In genomic region chrX:14027511-14028019, GRCh38 we compare ENCODE assay signal across 8 cellular contexts. TPM values are rescaled to one million over a fixed set of nuclear protein-coding genes. Genes with fewer than 3 reads are reported as not detected.
DNase-seq lines count a peak whose midpoint lies in the region; ATAC-seq and TF ChIP-seq lines count a peak whose summit lies in the region.

No MANE protein-coding gene starts in this region.

- no peaks in the 10 kb centered on the region for H3K9me3 Mint-ChIP-seq in T-helper 1 cell treated with Interleukin-12 subunit alpha and Interleukin-12 subunit beta and Interleukin-4 antibody, amounts not matched to agents 30 μg/mL and 1 μg/mL, for 36 hours
- peaks cover 0 to 6% (median 4%) of the 10 kb centered on the region in 7 donors for H3K9me3 Mint-ChIP-seq in CD14-positive monocyte

- H3K27ac Mint-ChIP-seq in T-helper 1 cell treated with Interleukin-12 subunit alpha and Interleukin-12 subunit beta and Interleukin-4 antibody, amounts not matched to agents 30 μg/mL and 1 μg/mL, for 36 hours: peak overlapping the region; percentile 63
- peak overlapping the region in 1 of 7 donors; percentile 48 for H3K27ac Mint-ChIP-seq in CD14-positive monocyte

- H3K27me3 Mint-ChIP-seq in T-helper 1 cell treated with Interleukin-12 subunit alpha and Interleukin-12 subunit beta and Interleukin-4 antibody, amounts not matched to agents 30 μg/mL and 1 μg/mL, for 36 hours (ENCODE audit: low read depth): no peaks in the 10 kb centered on the region
- peaks cover 0 to 38% (median 1%) of the 10 kb centered on the region in 3 donors for H3K27me3 Mint-ChIP-seq in CD14-positive monocyte (ENCODE audit: low read depth in 3 of 3)

- no peak overlapping the region for H3K4me3 Mint-ChIP-seq in T-helper 1 cell treated with Interleukin-12 subunit alpha and Interleukin-12 subunit beta and Interleukin-4 antibody, amounts not matched to agents 30 μg/mL and 1 μg/mL, for 36 hours
- no peak overlapping the region for H3K4me3 Mint-ChIP-seq in CD14-positive monocyte

- peaks cover 24% of the 10 kb centered on the region for H3K4me1 Mint-ChIP-seq in T-helper 1 cell treated with Interleukin-12 subunit alpha and Interleukin-12 subunit beta and Interleukin-4 antibody, amounts not matched to agents 30 μg/mL and 1 μg/mL, for 36 hours (ENCODE audit: low read depth)
- peaks cover 17% of the 10 kb centered on the region for H3K4me1 Mint-ChIP-seq in CD14-positive monocyte

- H3K36me3 Mint-ChIP-seq in T-helper 1 cell treated with Interleukin-12 subunit alpha and Interleukin-12 subunit beta and Interleukin-4 antibody, amounts not matched to agents 30 μg/mL and 1 μg/mL, for 36 hours (ENCODE audit: low read depth): peaks cover 4% of the 10 kb centered on the region
- peaks cover 0 to 1% of the 10 kb centered on the region in 2 donors for H3K36me3 Mint-ChIP-seq in CD14-positive monocyte

- TF ChIP-seq CTCF in CD14-positive monocyte (IDR thresholded peaks at IDR 0.05): no peak

- ATAC-seq in GM18858 (IDR thresholded peaks at IDR 0.05; ENCODE audit: unreplicated experiment): peak; percentile 46
- ATAC-seq in HG02798 (IDR thresholded peaks at IDR 0.05; ENCODE audit: poor library complexity, unreplicated experiment): peak; percentile 44

- intact Hi-C loops in CD14-positive monocyte (cut with micrococcal nuclease): no loop called here

- DNase-seq in hepatic stellate cell (ENCODE audit: low spot score) (peak; percentile 10), NCI-H2107 (lab: John Stamatoyannopoulos, UW) (no peak), CD14-positive monocyte (ENCODE audit: low spot score) (no peak), occipital lobe (lab: John Stamatoyannopoulos, UW) (no peak)
- DNase-seq in effector CD8-positive, alpha-beta T cell (lab: John Stamatoyannopoulos, UW): no peak

RNA-seq across cellular contexts. Expression of gene GEMIN8, which starts 2.1 kb away (rescaled TPM):
- 10 to 100 TPM; 10.9 to 12.6 TPM for polyA plus RNA-seq in CD14-positive monocyte
- 18.1 TPM for total RNA-seq in occipital lobe
